ENCODE assay signal across 9 cellular contexts in genomic region chr5:17218353-17219005, GRCh38. TPM values are rescaled to one million over a fixed set of nuclear protein-coding genes. Genes with fewer than 3 reads are reported as not detected.
A peak's percentile ranks its signal among the peaks of the same experiment; 100 is the strongest.
DNase-seq lines count a peak whose midpoint lies in the region; ATAC-seq, FAIRE-seq and TF ChIP-seq lines count a peak whose summit lies in the region.
"Had no signal": no experiment of that assay in that cellular context is flagged by ENCODE, and none has a peak within 500 bp of the region (broad histone marks: within the 10 kb centered on the region; RNA-seq: fewer than 3 reads in every experiment).

No MANE protein-coding gene starts in this region.

- FAIRE-seq in H54 (lab: Jason Lieb, UNC) = no peak
- FAIRE-seq: A204.1 had no signal

- H3K27me3 ChIP-seq in lower lobe of right lung (ENCODE audit: low read depth) (peaks cover 16% of the 10 kb centered on the region), thoracic aorta (replicated peaks; ENCODE audit: insufficient read depth) (no peaks in the 10 kb centered on the region)

- ATAC-seq in lower lobe of right lung (peak; percentile 31 to 43), thoracic aorta (ENCODE audit: insufficient number of reproducible peaks, low FRiP score, low read depth) (no peak), HG03280 (IDR thresholded peaks at IDR 0.05; ENCODE audit: unreplicated experiment) (no peak)

- H3K4me1 ChIP-seq in lower lobe of right lung = peaks cover 16% of the 10 kb centered on the region
- H3K4me1 ChIP-seq in thoracic aorta (ENCODE audit: control insufficient read depth in 1 of 2, low read depth in 2 of 2) = peaks cover 4 to 29% of the 10 kb centered on the region in 2 donors

- H3K36me3 ChIP-seq in lower lobe of right lung (no peaks in the 10 kb centered on the region), thoracic aorta (no peaks in the 10 kb centered on the region)

- no peak for TF ChIP-seq POLR2A in H54 (IDR thresholded peaks at IDR 0.05; ENCODE audit: low read depth, low read length)

- TF ChIP-seq CTCF in lower lobe of right lung (IDR thresholded peaks at IDR 0.05) (no peak), thoracic aorta (IDR thresholded peaks at IDR 0.05) (no peak)

- DNase-seq in DMS79 treated with DMSO at 0.1 percent for 48 hours (lab: John Stamatoyannopoulos, UW) (peak; percentile 41), DMS79 (lab: John Stamatoyannopoulos, UW) (no peak), H54 (ENCODE audit: insufficient read length, low spot score) (peak; percentile 35), NCI-H446 treated with DMSO at 0.1 percent for 48 hours (lab: John Stamatoyannopoulos, UW) (peak; percentile 25), lower lobe of right lung (peak; percentile 54), thoracic aorta (ENCODE audit: low spot score) (peak; percentile 19)

- H3K4me3 ChIP-seq in lower lobe of right lung (peak overlapping the region; percentile 66), thoracic aorta (peak overlapping the region; percentile 94)

- intact Hi-C loops in lower lobe of right lung (cut with DNase I) = loop anchor here (10.0 kb wide), 1 partner anchor 1086 kb away; no protein-coding TSS in a partner anchor

- H3K27ac ChIP-seq in cingulate gyrus (ENCODE audit: low read depth, low read length) (peak overlapping the region; percentile 78), lower lobe of right lung (peak overlapping the region; percentile 65), thoracic aorta (peak overlapping the region; percentile 63 to 79)

- H3K9me3 ChIP-seq in lower lobe of right lung = no peaks in the 10 kb centered on the region
- no peaks in the 10 kb centered on the region for H3K9me3 ChIP-seq in thoracic aorta

RNA-seq across cellular contexts. Expression of gene BASP1, which starts 1.0 kb away (rescaled TPM):
- total RNA-seq in lower lobe of right lung = 25.8 TPM
- total RNA-seq in thoracic aorta = 10 to 100 TPM; 37.1 to 48.8 TPM

Comparison
In these comparisons a context has a peak if more than half of its experiments do, and no peak if none do; other contexts are left out.
1. ATAC-seq: peak in lower lobe of right lung (2 of 2); none in thoracic aorta (single experiment) and HG03280 (single experiment).
2. Peak in every context shown above with its lines, with median percentiles within 50 percentile points of each other: H3K27ac ChIP-seq.